11 cellular contexts compared by ENCODE assay signal in genomic region chr4:145501051-145501660, GRCh38. TPM values are rescaled to one million over a fixed set of nuclear protein-coding genes. Genes with fewer than 3 reads are reported as not detected.
DNase-seq lines count a peak whose midpoint lies in the region; ATAC-seq lines count a peak whose summit lies in the region.
"Had no signal": no experiment of that assay in that cellular context is flagged by ENCODE, and none has a peak within 500 bp of the region (broad histone marks: within the 10 kb centered on the region; RNA-seq: fewer than 3 reads in every experiment).

No MANE protein-coding gene starts in this region.

- H3K4me3 Mint-ChIP-seq in activated T-helper 17 cell treated with anti-CD3 and anti-CD28 coated beads, Interleukin-2, amount 50 U/mL, for 72 hours = no peak overlapping the region
- H3K4me3 Mint-ChIP-seq: memory B cell; T-helper 2 cell treated with Interferon-gamma antibody and Interleukin-4, amounts not matched to agents 5 μg/mL and 100 μg/mL, for 36 hours had no signal

- H3K36me3 Mint-ChIP-seq in activated T-helper 17 cell treated with anti-CD3 and anti-CD28 coated beads, Interleukin-2, amount 50 U/mL, for 72 hours (ENCODE audit: low read depth) = no peaks in the 10 kb centered on the region
- H3K36me3 Mint-ChIP-seq: memory B cell had no signal

- no peak for DNase-seq in NCI-H146 (lab: John Stamatoyannopoulos, UW)
- DNase-seq in HPDE6-E6E7 (ENCODE audit: extremely low spot score) = no peak
- DNase-seq: C1 segment of cervical spinal cord had no signal

- ATAC-seq in GM18502 (IDR thresholded peaks at IDR 0.05; ENCODE audit: poor library complexity, unreplicated experiment) = peak; percentile 62
- ATAC-seq in GM21367 (IDR thresholded peaks at IDR 0.05; ENCODE audit: unreplicated experiment) = peak; percentile 43
- ATAC-seq in HG03108 (IDR thresholded peaks at IDR 0.05; ENCODE audit: unreplicated experiment) = peak; percentile 48
- ATAC-seq in esophagus mucosa = peak; percentile 22
- no peak for ATAC-seq in activated T-helper 17 cell treated with anti-CD3 and anti-CD28 coated beads, Interleukin-2, amount 50 U/mL, for 72 hours (replicated peaks)
- ATAC-seq in GM21526 (IDR thresholded peaks at IDR 0.05; ENCODE audit: low FRiP score, unreplicated experiment) = no peak

- no peak overlapping the region for H3K27ac Mint-ChIP-seq in activated T-helper 17 cell treated with anti-CD3 and anti-CD28 coated beads, Interleukin-2, amount 50 U/mL, for 72 hours
- H3K27ac Mint-ChIP-seq: memory B cell; T-helper 2 cell treated with Interferon-gamma antibody and Interleukin-4, amounts not matched to agents 5 μg/mL and 100 μg/mL, for 36 hours had no signal

- no peaks in the 10 kb centered on the region for H3K27me3 Mint-ChIP-seq in activated T-helper 17 cell treated with anti-CD3 and anti-CD28 coated beads, Interleukin-2, amount 50 U/mL, for 72 hours

- H3K4me1 Mint-ChIP-seq in activated T-helper 17 cell treated with anti-CD3 and anti-CD28 coated beads, Interleukin-2, amount 50 U/mL, for 72 hours = peaks cover 14% of the 10 kb centered on the region
- H3K4me1 Mint-ChIP-seq: memory B cell had no signal

- no peaks in the 10 kb centered on the region for H3K9me3 Mint-ChIP-seq in activated T-helper 17 cell treated with anti-CD3 and anti-CD28 coated beads, Interleukin-2, amount 50 U/mL, for 72 hours
- H3K9me3 Mint-ChIP-seq: memory B cell; T-helper 2 cell treated with Interferon-gamma antibody and Interleukin-4, amounts not matched to agents 5 μg/mL and 100 μg/mL, for 36 hours had no signal

RNA-seq across cellular contexts. Expression of gene SMAD1, which starts 19.5 kb away (rescaled TPM):
- 34.0 TPM for total RNA-seq in esophagus mucosa
- 10 to 100 TPM in 1 of 2 donors, 1 to 10 TPM in 1; 2.5 to 12.4 TPM for total RNA-seq in activated T-helper 17 cell treated with anti-CD3 and anti-CD28 coated beads, Interleukin-2, amount 50 U/mL, for 72 hours

Comparison
In these comparisons a context has a peak if more than half of its experiments do, and no peak if none do; other contexts are left out.
1. ATAC-seq: peak in GM18502 (single experiment), GM21367 (single experiment), HG03108 (single experiment) and esophagus mucosa (single experiment); none in activated T-helper 17 cell treated with anti-CD3 and anti-CD28 coated beads, Interleukin-2, amount 50 U/mL, for 72 hours (single experiment) and GM21526 (single experiment).